ENCODE assay signal across 11 cellular contexts in genomic region chr9:37381094-37381741, GRCh38.
"Had no signal": no experiment of that assay in that cellular context is flagged by ENCODE, and none has a peak within 500 bp of the region (broad histone marks: within the 10 kb centered on the region; RNA-seq: fewer than 3 reads in every experiment).

No MANE protein-coding gene starts in this region.

- ATAC-seq: activated T-helper 17 cell treated with anti-CD3 and anti-CD28 coated beads, Interleukin-2, amount 50 U/mL, for 72 hours; lower lobe of right lung had no signal

- H3K4me1 ChIP-seq: esophagus muscularis mucosa, lower lobe of right lung, right atrium auricular region, upper lobe of left lung had no signal

- H3K4me1 Mint-ChIP-seq: activated CD4-positive, alpha-beta T cell treated with anti-CD3 and anti-CD28 coated beads, Interleukin-2, amount 10 ng/mL, durations not matched to agents 7 days and 5 days; activated T-helper 17 cell treated with anti-CD3 and anti-CD28 coated beads, Interleukin-2, amount 50 U/mL, for 72 hours had no signal

- H3K9me3 Mint-ChIP-seq: activated CD4-positive, alpha-beta T cell treated with anti-CD3 and anti-CD28 coated beads, Interleukin-2, amount 10 ng/mL, durations not matched to agents 7 days and 5 days; activated naive CD4-positive, alpha-beta T cell treated with anti-CD3 and anti-CD28 coated beads for 36 hours; activated T-helper 17 cell treated with anti-CD3 and anti-CD28 coated beads, Interleukin-2, amount 50 U/mL, for 72 hours had no signal

- H3K36me3 ChIP-seq: esophagus muscularis mucosa, lower lobe of right lung, right atrium auricular region, upper lobe of left lung had no signal

- H3K27ac ChIP-seq: esophagus muscularis mucosa, lower lobe of right lung, right atrium auricular region, upper lobe of left lung had no signal

- DNase-seq: activated CD4-positive, alpha-beta T cell treated with anti-CD3 and anti-CD28 coated beads, Interleukin-2, amount 10 ng/mL, durations not matched to agents 7 days and 5 days; activated naive CD4-positive, alpha-beta T cell treated with anti-CD3 and anti-CD28 coated beads for 36 hours; activated T-cell treated with anti-CD3 and anti-CD28 coated beads for 4 hours; lower lobe of right lung; midbrain; stimulated activated naive CD4-positive, alpha-beta T cell had no signal

- H3K27me3 ChIP-seq: esophagus muscularis mucosa, right atrium auricular region, upper lobe of left lung had no signal

- H3K4me3 Mint-ChIP-seq: activated CD4-positive, alpha-beta T cell treated with anti-CD3 and anti-CD28 coated beads, Interleukin-2, amount 10 ng/mL, durations not matched to agents 7 days and 5 days; activated naive CD4-positive, alpha-beta T cell treated with anti-CD3 and anti-CD28 coated beads for 36 hours; activated T-helper 17 cell treated with anti-CD3 and anti-CD28 coated beads, Interleukin-2, amount 50 U/mL, for 72 hours had no signal

- H3K27ac Mint-ChIP-seq: activated CD4-positive, alpha-beta T cell treated with anti-CD3 and anti-CD28 coated beads, Interleukin-2, amount 10 ng/mL, durations not matched to agents 7 days and 5 days; activated naive CD4-positive, alpha-beta T cell treated with anti-CD3 and anti-CD28 coated beads for 36 hours; activated T-helper 17 cell treated with anti-CD3 and anti-CD28 coated beads, Interleukin-2, amount 50 U/mL, for 72 hours had no signal

- H3K9me3 ChIP-seq: esophagus muscularis mucosa, lower lobe of right lung, right atrium auricular region, upper lobe of left lung had no signal

- H3K4me3 ChIP-seq: esophagus muscularis mucosa, lower lobe of right lung, right atrium auricular region, upper lobe of left lung had no signal

- FAIRE-seq: colon had no signal
